In the genomic region with DNA sequence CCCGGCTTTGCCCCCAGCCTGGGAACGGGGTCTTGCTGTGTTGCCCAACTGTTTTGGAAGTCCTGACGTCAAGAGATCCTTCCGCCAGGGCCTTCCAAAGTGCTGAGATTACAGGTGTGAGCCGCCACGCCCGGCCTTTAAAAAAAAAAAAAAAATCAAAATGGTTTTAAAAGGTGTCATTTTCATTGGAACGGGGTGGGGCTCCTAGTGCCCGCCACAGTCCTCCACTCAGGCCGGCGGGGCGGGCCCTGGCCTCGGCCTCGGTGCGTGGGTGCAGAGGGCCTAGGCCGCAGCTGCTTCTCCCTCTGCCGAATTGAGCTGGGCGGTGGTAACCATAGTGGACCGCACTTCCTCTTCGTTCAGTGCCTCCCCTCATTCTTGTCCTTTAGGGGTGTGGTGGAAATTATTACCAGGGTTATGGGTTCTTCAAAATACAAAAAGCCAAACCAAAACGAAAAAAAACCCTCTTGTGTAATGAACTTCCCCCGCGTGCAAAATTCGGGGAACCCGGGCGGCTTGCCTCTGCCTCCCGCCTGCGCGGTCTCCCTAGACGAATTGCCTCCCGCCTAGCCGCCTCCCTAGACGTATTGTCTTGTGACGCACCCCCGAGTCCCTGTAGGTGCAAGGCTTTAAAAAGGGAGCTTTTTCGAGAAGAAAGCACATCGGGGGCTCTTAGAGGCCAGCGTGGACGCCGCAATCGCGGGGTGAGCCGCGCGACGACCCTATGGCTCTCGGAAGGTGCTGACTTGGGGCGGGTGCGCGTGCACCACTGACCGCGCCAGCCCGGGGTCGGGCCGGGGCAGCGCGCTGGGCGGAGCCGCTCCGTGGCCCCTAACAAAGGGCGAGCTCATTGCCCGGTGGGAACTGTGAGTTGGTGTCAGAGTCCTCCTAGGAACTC, we compare ENCODE assay signal across 8 cellular contexts. TPM values are rescaled to one million over a fixed set of nuclear protein-coding genes. Genes with fewer than 3 reads are reported as not detected.
DNase-seq lines count a peak whose midpoint lies in the region; TF ChIP-seq lines count a peak whose summit lies in the region.

No MANE protein-coding gene starts in this region.

- H3K36me3 ChIP-seq in hepatocyte (replicated peaks; ENCODE audit: insufficient read depth, low read depth): no peaks in the 10 kb centered on the region

- peaks cover 7% of the 10 kb centered on the region for H3K4me1 ChIP-seq in hepatocyte (ENCODE audit: insufficient read depth)

- no peaks in the 10 kb centered on the region for H3K9me2 ChIP-seq in hepatocyte (replicated peaks; ENCODE audit: insufficient read depth)

- H3K4me3 ChIP-seq in hepatocyte: no peak overlapping the region

- TF ChIP-seq CTCF in hepatocyte (IDR thresholded peaks at IDR 0.05; ENCODE audit: poor library complexity): no peak

- peak; percentile 85 for DNase-seq in activated effector memory CD4-positive, alpha-beta T cell treated with anti-CD3 and anti-CD28 coated beads, Interleukin-2, amount 50 U/mL, for 16 hours
- no peak for DNase-seq in activated effector memory CD4-positive, alpha-beta T cell treated with Interleukin-2 at 50 U/mL for 16 hours
- DNase-seq in activated T-cell treated with anti-CD3 and anti-CD28 coated beads, Interleukin-2, amount 50 U/mL, for 1 hour: peak; percentile 66
- peak; percentile 17 for DNase-seq in hepatocyte (ENCODE audit: low spot score)
- peak; percentile 19 to 24 for DNase-seq in stimulated activated CD4-positive, alpha-beta T cell treated with anti-CD3 and anti-CD28 coated beads, Interleukin-15, amount 100 ng/mL, for 1 hour (ENCODE audit: low read depth in 1 of 2, low spot score in 1 of 2)
- no peak for DNase-seq in NCI-H2196 (lab: John Stamatoyannopoulos, UW; ENCODE audit: unreplicated experiment)
- no peak for DNase-seq in NCI-H1048 (lab: John Stamatoyannopoulos, UW)
- DNase-seq in NCI-H187 treated with DMSO at 0.1 percent for 48 hours (lab: John Stamatoyannopoulos, UW): no peak

- H4K20me1 ChIP-seq in hepatocyte (ENCODE audit: insufficient read depth, poor library complexity, severe bottlenecking): no peaks in the 10 kb centered on the region

- H3K79me2 ChIP-seq in hepatocyte: peaks cover 23% of the 10 kb centered on the region

- WGBS in hepatocyte (ENCODE audit: low lambda C conversion rate, missing lambda C conversion rate): 86% methylated on average over 61 of the region's 62 CpGs

- H3K27me3 ChIP-seq in hepatocyte: no peaks in the 10 kb centered on the region

- no peaks in the 10 kb centered on the region for H3K9me3 ChIP-seq in hepatocyte (ENCODE audit: low read depth)

- no peak overlapping the region for H2AFZ ChIP-seq in hepatocyte

- peak overlapping the region; percentile 97 for H3K27ac ChIP-seq in hepatocyte

- peak overlapping the region; percentile 78 for H3K4me2 ChIP-seq in hepatocyte

RNA-seq across cellular contexts. Expression of a gene that starts 10.5 kb away (rescaled TPM):
- 23.7 and 25.9 TPM in 2 replicates for total RNA-seq in hepatocyte
- polyA plus RNA-seq in hepatocyte: 22.7 and 24.3 TPM in 2 replicates

RNA-seq across cellular contexts. Expression of a gene that starts 29.6 kb away (rescaled TPM):
- 2.0 and 2.6 TPM in 2 replicates for total RNA-seq in hepatocyte
- polyA plus RNA-seq in hepatocyte: 1.0 and 1.8 TPM in 2 replicates

Comparison
In these comparisons a context has a peak if more than half of its experiments do, and no peak if none do; other contexts are left out.
1. DNase-seq: peak in activated effector memory CD4-positive, alpha-beta T cell treated with anti-CD3 and anti-CD28 coated beads, Interleukin-2, amount 50 U/mL, for 16 hours (single experiment), activated T-cell treated with anti-CD3 and anti-CD28 coated beads, Interleukin-2, amount 50 U/mL, for 1 hour (single experiment), hepatocyte (single experiment) and stimulated activated CD4-positive, alpha-beta T cell treated with anti-CD3 and anti-CD28 coated beads, Interleukin-15, amount 100 ng/mL, for 1 hour (2 of 2); none in activated effector memory CD4-positive, alpha-beta T cell treated with Interleukin-2 at 50 U/mL for 16 hours (single experiment), NCI-H2196 (single experiment), NCI-H1048 (single experiment) and NCI-H187 treated with DMSO at 0.1 percent for 48 hours (single experiment).